8 cellular contexts compared by ENCODE assay signal in genomic region chr6:73519943-73520687, GRCh38. TPM values are rescaled to one million over a fixed set of nuclear protein-coding genes. Genes with fewer than 3 reads are reported as not detected.
A peak's percentile ranks its signal among the peaks of the same experiment; 100 is the strongest.
DNase-seq lines count a peak whose midpoint lies in the region; ATAC-seq, FAIRE-seq and TF ChIP-seq lines count a peak whose summit lies in the region.

No MANE protein-coding gene starts in this region.

- H3K79me2 ChIP-seq in keratinocyte (ENCODE audit: control insufficient read depth, insufficient read depth, low read length) = peaks cover 26% of the 10 kb centered on the region

- H3K4me1 ChIP-seq in keratinocyte (ENCODE audit: control insufficient read depth, extremely low read depth, insufficient read depth, low read length) = peaks cover 21% of the 10 kb centered on the region

- H3K9ac ChIP-seq in keratinocyte (ENCODE audit: control insufficient read depth, extremely low read depth, insufficient read depth, low read length) = peak overlapping the region; percentile 100

- ATAC-seq in activated CD4-positive, CD25-positive, alpha-beta regulatory T cell treated with anti-CD3 and anti-CD28 coated beads, Interleukin-2, amount 50 U/mL, for 24 hours = peak; percentile 25 to 26
- ATAC-seq in HG03108 (IDR thresholded peaks at IDR 0.05; ENCODE audit: unreplicated experiment) = no peak

- H3K4me3 ChIP-seq in keratinocyte (ENCODE audit: control insufficient read depth in 2 of 3, extremely low read depth in 1 of 3, insufficient read depth in 2 of 3, low read depth in 1 of 3, low read length in 3 of 3) = peak overlapping the region; percentile 88 to 99 (median 94)

- no peak for TF ChIP-seq CTCF in keratinocyte (optimal IDR thresholded peaks at IDR 0.05 in 1 of 3, IDR thresholded peaks at IDR 0.05 in 1 of 3, conservative IDR thresholded peaks at IDR 0.05 in 1 of 3; ENCODE audit: extremely low read depth in 1 of 3, insufficient read depth in 2 of 3, low read length in 3 of 3)

- H3K9me3 ChIP-seq in keratinocyte (ENCODE audit: control insufficient read depth, low read depth, low read length) = no peaks in the 10 kb centered on the region

- H3K27me3 ChIP-seq in keratinocyte (ENCODE audit: control insufficient read depth, extremely low read depth, insufficient read depth, low read length) = no peaks in the 10 kb centered on the region

- dilution Hi-C loops in keratinocyte (cut with MboI; ENCODE audit: extremely low pct_ligation_motif_present, low sequenced_read_pairs) = loop anchor here (25.0 kb wide), 1 partner anchor 92 kb away; no protein-coding TSS in a partner anchor

- no peak overlapping the region for H2AFZ ChIP-seq in keratinocyte (ENCODE audit: control insufficient read depth, low read length)

- H3K4me2 ChIP-seq in keratinocyte (ENCODE audit: control insufficient read depth, extremely low read depth, insufficient read depth, low read depth, low read length) = peak overlapping the region; percentile 79

- peaks cover 13 to 39% of the 10 kb centered on the region in 2 experiments for H3K36me3 ChIP-seq in keratinocyte (ENCODE audit: control insufficient read depth in 2 of 2, extremely low read depth in 1 of 2, insufficient read depth in 2 of 2, low read length in 2 of 2)

- no peaks in the 10 kb centered on the region for H3K9me1 ChIP-seq in keratinocyte (ENCODE audit: control insufficient read depth, extremely low read depth, insufficient read depth, low read length)

- H3K27ac ChIP-seq in keratinocyte (ENCODE audit: control insufficient read depth, insufficient read depth, low read length) = peak overlapping the region; percentile 99

- H4K20me1 ChIP-seq in keratinocyte (ENCODE audit: control insufficient read depth, extremely low read depth, insufficient read depth, low read length) = peaks cover 13% of the 10 kb centered on the region

- no peak for FAIRE-seq in keratinocyte (lab: Jason Lieb, UNC)

- DNase-seq in NCI-H2029 (lab: John Stamatoyannopoulos, UW) (peak; percentile 42), NCI-H2029 treated with DMSO at 0.1 percent for 48 hours (lab: John Stamatoyannopoulos, UW) (no peak), NCI-H128 (lab: John Stamatoyannopoulos, UW; ENCODE audit: unreplicated experiment) (peak; percentile 30), keratinocyte (ENCODE audit: low read depth, low spot score) (peak; percentile 78)
- DNase-seq in central memory CD4-positive, alpha-beta T cell = peak; percentile 74
- DNase-seq in stimulated activated CD4-positive, alpha-beta T cell treated with anti-CD3 and anti-CD28 coated beads, Interleukin-12 subunit alpha, Interleukin-12 subunit beta, amount 100 ng/mL, for 24 hours (ENCODE audit: low read depth in 2 of 2) = peak; percentile 74 to 77

RNA-seq across cellular contexts. Expression of gene EEF1A1, which starts 0.7 kb away (rescaled TPM):
- 9,858 to 11,226 TPM (median 10,860 TPM) in 3 replicates for polyA plus RNA-seq in keratinocyte
- 6,665 TPM for polyA plus RNA-seq in keratinocyte (2011; ENCODE audit: low read depth)
- polyA plus RNA-seq in keratinocyte (2011; cell fraction: cytosol; rRNA removed) = 11,685 and 14,872 TPM in 2 replicates
- 3,107 and 3,232 TPM in 2 replicates for polyA plus RNA-seq in keratinocyte (2011; cell fraction: nucleus; rRNA removed)
- 6,746 and 12,205 TPM in 2 replicates for polyA plus RNA-seq in keratinocyte (2012; ENCODE audit: low replicate concordance)
- polyA minus RNA-seq in keratinocyte = 7,780 to 11,023 TPM (median 10,902 TPM) in 3 replicates
- 5,820 TPM for polyA minus RNA-seq in keratinocyte (2011; cell fraction: cytosol; rRNA and poly(A)+ RNA removed)
- 993 and 1,688 TPM in 2 replicates for polyA minus RNA-seq in keratinocyte (2011; cell fraction: nucleus; rRNA and poly(A)+ RNA removed)

RNA-seq across cellular contexts. Expression of gene MTO1, which starts 58.6 kb away (rescaled TPM):
- polyA plus RNA-seq in keratinocyte = 15.1 to 24.5 TPM (median 21.3 TPM) in 3 replicates
- 48.4 TPM for polyA plus RNA-seq in keratinocyte (2011; ENCODE audit: low read depth)
- 13.9 and 27.0 TPM in 2 replicates for polyA plus RNA-seq in keratinocyte (2011; cell fraction: cytosol; rRNA removed)
- 41.5 and 44.3 TPM in 2 replicates for polyA plus RNA-seq in keratinocyte (2011; cell fraction: nucleus; rRNA removed)
- polyA plus RNA-seq in keratinocyte (2012; ENCODE audit: low replicate concordance) = 12.7 and 18.0 TPM in 2 replicates
- 23.2 to 25.9 TPM (median 25.4 TPM) in 3 replicates for polyA minus RNA-seq in keratinocyte
- polyA minus RNA-seq in keratinocyte (2011; cell fraction: cytosol; rRNA and poly(A)+ RNA removed) = 15.2 TPM
- 13.0 and 22.4 TPM in 2 replicates for polyA minus RNA-seq in keratinocyte (2011; cell fraction: nucleus; rRNA and poly(A)+ RNA removed)
